ENCODE assay signal across 9 cellular contexts in the genomic region with DNA sequence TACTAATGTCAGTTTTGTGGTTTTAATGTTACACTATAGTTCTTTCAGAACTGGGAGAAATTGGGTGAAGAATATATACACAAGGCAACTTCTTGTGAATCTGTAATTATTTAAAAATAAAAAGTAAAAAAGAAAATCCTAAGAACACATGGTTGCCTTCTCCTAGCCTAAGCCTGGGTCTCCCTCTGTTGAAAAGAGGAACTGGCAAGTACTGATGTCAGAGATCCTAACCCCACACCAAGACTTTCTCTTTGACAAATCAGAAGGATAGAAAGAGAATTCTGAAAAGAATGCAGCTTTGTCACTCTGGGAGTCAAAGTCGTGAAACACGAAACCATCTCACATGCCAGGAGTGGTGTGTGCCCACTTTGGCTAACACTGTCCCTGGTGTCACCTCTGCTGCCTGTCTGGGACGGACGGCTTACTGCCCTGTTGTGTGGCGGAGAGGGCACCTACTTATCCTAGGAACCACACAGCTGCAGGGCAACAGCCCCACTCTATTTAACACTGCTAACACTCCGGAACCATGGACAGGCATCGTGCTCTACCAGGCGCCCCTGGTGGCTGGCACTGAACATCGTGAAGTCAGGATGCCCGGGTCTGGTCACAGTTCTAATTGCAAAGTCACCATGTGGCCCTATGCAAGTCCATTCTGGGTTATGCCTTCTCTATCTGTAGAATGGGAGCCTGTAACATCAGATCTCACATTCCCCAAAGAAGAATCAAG.
DNase-seq lines count a peak whose midpoint lies in the region; ATAC-seq, FAIRE-seq and TF ChIP-seq lines count a peak whose summit lies in the region.
"Had no signal": no experiment of that assay in that cellular context is flagged by ENCODE, and none has a peak within 500 bp of the region (broad histone marks: within the 10 kb centered on the region; RNA-seq: fewer than 3 reads in every experiment).

No MANE protein-coding gene starts in this region.

- H3K4me3 ChIP-seq in GM12875 (ENCODE audit: low read depth, low read length): no peak overlapping the region
- no peak overlapping the region for H3K4me3 ChIP-seq in bronchial epithelial cell (ENCODE audit: low read depth, low read length)

- DNase-seq in MV-4-11 (lab: John Stamatoyannopoulos, UW) (peak; percentile 62), bronchial epithelial cell (ENCODE audit: low read depth) (peak; percentile 10), mesothelial cell of epicardium (ENCODE audit: low spot score in 2 of 2, unreplicated experiment in 2 of 2) (no peak), amniotic stem cell (lab: John Stamatoyannopoulos, UW) (no peak), SKM-1 treated with dmso at 0.1 percent for 144 hours (lab: John Stamatoyannopoulos, UW; ENCODE audit: unreplicated experiment) (no peak)
- DNase-seq in stimulated activated CD4-positive, alpha-beta T cell treated with anti-CD3 and anti-CD28 coated beads, Interleukin-4, amount 100 ng/mL, for 1 hour: no peak

- H3K4me1 Mint-ChIP-seq in mesothelial cell of epicardium: peaks cover 8% of the 10 kb centered on the region
- H3K4me1 Mint-ChIP-seq: activated naive CD4-positive, alpha-beta T cell treated with anti-CD3 and anti-CD28 coated beads, Interleukin-2, amount 50 U/mL, for 24 hours had no signal

- peaks cover 55% of the 10 kb centered on the region for H3K27me3 Mint-ChIP-seq in mesothelial cell of epicardium (ENCODE audit: low read depth)
- H3K27me3 Mint-ChIP-seq: activated naive CD4-positive, alpha-beta T cell treated with anti-CD3 and anti-CD28 coated beads, Interleukin-2, amount 50 U/mL, for 24 hours had no signal

- no peaks in the 10 kb centered on the region for H3K36me3 ChIP-seq in bronchial epithelial cell (ENCODE audit: control insufficient read depth, insufficient read depth, low read length)

- ATAC-seq in GM21529 (IDR thresholded peaks at IDR 0.05; ENCODE audit: unreplicated experiment): no peak

- H3K9me3 Mint-ChIP-seq in mesothelial cell of epicardium: peaks cover 7% of the 10 kb centered on the region
- H3K9me3 Mint-ChIP-seq: activated naive CD4-positive, alpha-beta T cell treated with anti-CD3 and anti-CD28 coated beads, Interleukin-2, amount 50 U/mL, for 24 hours had no signal

- no peaks in the 10 kb centered on the region for H3K36me3 Mint-ChIP-seq in mesothelial cell of epicardium
- H3K36me3 Mint-ChIP-seq: activated naive CD4-positive, alpha-beta T cell treated with anti-CD3 and anti-CD28 coated beads, Interleukin-2, amount 50 U/mL, for 24 hours had no signal

- no peak for FAIRE-seq in bronchial epithelial cell (lab: Jason Lieb, UNC)

- H3K27me3 ChIP-seq in bronchial epithelial cell (ENCODE audit: control insufficient read depth, insufficient read depth, low read length): no peaks in the 10 kb centered on the region

- H3K27ac Mint-ChIP-seq in mesothelial cell of epicardium: no peak overlapping the region
- H3K27ac Mint-ChIP-seq: activated naive CD4-positive, alpha-beta T cell treated with anti-CD3 and anti-CD28 coated beads, Interleukin-2, amount 50 U/mL, for 24 hours had no signal

- 0 out of 2 replicates have a peak, but pooled peaks have one; percentile 12 for TF ChIP-seq CTCF in GM12875 (IDR thresholded peaks at IDR 0.05; ENCODE audit: borderline replicate concordance, insufficient read depth, low read depth, low read length)
- peak; percentile 64 for TF ChIP-seq CTCF in bronchial epithelial cell (IDR thresholded peaks at IDR 0.05; ENCODE audit: insufficient read depth, low read length, severe bottlenecking)
- peak; percentile 16 for TF ChIP-seq CTCF in mesothelial cell of epicardium (IDR thresholded peaks at IDR 0.05; ENCODE audit: unreplicated experiment)

- H3K4me3 Mint-ChIP-seq in mesothelial cell of epicardium: no peak overlapping the region
- H3K4me3 Mint-ChIP-seq: activated naive CD4-positive, alpha-beta T cell treated with anti-CD3 and anti-CD28 coated beads, Interleukin-2, amount 50 U/mL, for 24 hours had no signal

Comparison
In these comparisons a context has a peak if more than half of its experiments do, and no peak if none do; other contexts are left out.
1. CTCF ChIP-seq: peak in every context shown above with its lines; median percentile 64 in bronchial epithelial cell; 16 in mesothelial cell of epicardium; 12 in GM12875.
2. DNase-seq: peak in MV-4-11 (single experiment) and bronchial epithelial cell (single experiment); none in mesothelial cell of epicardium (0 of 2), stimulated activated CD4-positive, alpha-beta T cell treated with anti-CD3 and anti-CD28 coated beads, Interleukin-4, amount 100 ng/mL, for 1 hour (single experiment), amniotic stem cell (single experiment) and SKM-1 treated with dmso at 0.1 percent for 144 hours (single experiment).